33 cellular contexts compared by ENCODE assay signal in genomic region chr19:47413941-47414340, GRCh38. TPM values are rescaled to one million over a fixed set of nuclear protein-coding genes. Genes with fewer than 3 reads are reported as not detected.
"Had no signal": no experiment of that assay in that cellular context is flagged by ENCODE, and none has a peak within 500 bp of the region (broad histone marks: within the 10 kb centered on the region; RNA-seq: fewer than 3 reads in every experiment).

No MANE protein-coding gene starts in this region.

- H3K36me3 ChIP-seq: adrenal gland, breast epithelium, colonic mucosa had no signal

- H3K4me1 ChIP-seq: adrenal gland, body of pancreas, breast epithelium, colonic mucosa had no signal

- H3K9me3 ChIP-seq: adrenal gland, body of pancreas, breast epithelium, colonic mucosa had no signal

- H3K9me3 Mint-ChIP-seq: activated B cell treated with CpG ODN at 0.5 μM for 24 hours; activated CD8-positive, alpha-beta T cell treated with anti-CD3 and anti-CD28 coated beads for 36 hours; activated naive CD4-positive, alpha-beta T cell treated with anti-CD3 and anti-CD28 coated beads, Interleukin-2, amount 50 U/mL, for 24 hours; activated naive CD8-positive, alpha-beta T cell treated with anti-CD3 and anti-CD28 coated beads for 36 hours; activated naive CD8-positive, alpha-beta T cell treated with anti-CD3 and anti-CD28 coated beads, Interleukin-2, amount 50 U/mL, for 24 hours; activated T-cell treated with anti-CD3 and anti-CD28 coated beads, Interleukin-2, amount 50 U/mL, for 4 hours; activated T-helper 17 cell treated with anti-CD3 and anti-CD28 coated beads, Interleukin-2, amount 50 U/mL, for 72 hours; T-helper 2 cell treated with Interferon-gamma antibody and Interleukin-4, amounts not matched to agents 5 μg/mL and 100 μg/mL, for 36 hours had no signal

- H3K27ac Mint-ChIP-seq: activated B cell treated with CpG ODN at 0.5 μM for 24 hours; activated CD8-positive, alpha-beta T cell treated with anti-CD3 and anti-CD28 coated beads for 36 hours; activated naive CD4-positive, alpha-beta T cell treated with anti-CD3 and anti-CD28 coated beads, Interleukin-2, amount 50 U/mL, for 24 hours; activated naive CD8-positive, alpha-beta T cell treated with anti-CD3 and anti-CD28 coated beads for 36 hours; activated naive CD8-positive, alpha-beta T cell treated with anti-CD3 and anti-CD28 coated beads, Interleukin-2, amount 50 U/mL, for 24 hours; activated T-helper 17 cell treated with anti-CD3 and anti-CD28 coated beads, Interleukin-2, amount 50 U/mL, for 72 hours; T-helper 17 cell; T-helper 2 cell treated with Interferon-gamma antibody and Interleukin-4, amounts not matched to agents 5 μg/mL and 100 μg/mL, for 36 hours had no signal

- DNase-seq: activated B cell treated with CpG ODN at 0.5 μM for 24 hours; activated CD4-positive, alpha-beta T cell treated with anti-CD3 and anti-CD28 coated beads for 48 hours; activated CD4-positive, alpha-beta T cell treated with anti-CD3 and anti-CD28 coated beads, Interleukin-2, amount 50 U/mL, for 1 hour; activated CD4-positive, alpha-beta T cell treated with anti-CD3 and anti-CD28 coated beads, Interleukin-2, amount 50 U/mL, for 48 hours; activated CD8-positive, alpha-beta memory T cell treated with anti-CD3 and anti-CD28 coated beads for 24 hours; activated CD8-positive, alpha-beta T cell treated with anti-CD3 and anti-CD28 coated beads for 36 hours; activated effector memory CD4-positive, alpha-beta T cell treated with Interleukin-2 at 50 U/mL for 16 hours; activated gamma-delta T cell treated with Interleukin-2 at 50 U/mL for 16 hours; activated naive CD4-positive, alpha-beta T cell treated with Interleukin-2 at 50 U/mL for 16 hours; activated naive CD8-positive, alpha-beta T cell treated with anti-CD3 and anti-CD28 coated beads for 36 hours; activated naive CD8-positive, alpha-beta T cell treated with anti-CD3 and anti-CD28 coated beads, Interleukin-2, amount 50 U/mL, for 24 hours; activated T-cell treated with anti-CD3 and anti-CD28 coated beads, Interleukin-2, amount 50 U/mL, for 4 hours; aorta; central memory CD4-positive, alpha-beta T cell; cerebellar nuclear complex; colonic mucosa; effector CD8-positive, alpha-beta T cell; foreskin fibroblast; T-helper 1 cell; T-helper 17 cell; T1000 had no signal

- H3K4me3 ChIP-seq: adrenal gland, body of pancreas, breast epithelium, cardiac muscle cell, colonic mucosa had no signal

- H3K27ac ChIP-seq: adrenal gland, body of pancreas, breast epithelium, cardiac muscle cell, colonic mucosa, WERI-Rb-1 had no signal

- H3K4me3 Mint-ChIP-seq: activated B cell treated with CpG ODN at 0.5 μM for 24 hours; activated CD8-positive, alpha-beta T cell treated with anti-CD3 and anti-CD28 coated beads for 36 hours; activated naive CD4-positive, alpha-beta T cell treated with anti-CD3 and anti-CD28 coated beads, Interleukin-2, amount 50 U/mL, for 24 hours; activated naive CD8-positive, alpha-beta T cell treated with anti-CD3 and anti-CD28 coated beads for 36 hours; activated naive CD8-positive, alpha-beta T cell treated with anti-CD3 and anti-CD28 coated beads, Interleukin-2, amount 50 U/mL, for 24 hours; activated T-cell treated with anti-CD3 and anti-CD28 coated beads, Interleukin-2, amount 50 U/mL, for 4 hours; activated T-helper 17 cell treated with anti-CD3 and anti-CD28 coated beads, Interleukin-2, amount 50 U/mL, for 72 hours; T-helper 17 cell; T-helper 2 cell treated with Interferon-gamma antibody and Interleukin-4, amounts not matched to agents 5 μg/mL and 100 μg/mL, for 36 hours had no signal

- FAIRE-seq: frontal cortex had no signal

- H3K36me3 Mint-ChIP-seq: activated naive CD4-positive, alpha-beta T cell treated with anti-CD3 and anti-CD28 coated beads, Interleukin-2, amount 50 U/mL, for 24 hours; activated naive CD8-positive, alpha-beta T cell treated with anti-CD3 and anti-CD28 coated beads for 36 hours had no signal

- ATAC-seq: activated CD4-positive, CD25-positive, alpha-beta regulatory T cell treated with anti-CD3 and anti-CD28 coated beads, Interleukin-2, amount 50 U/mL, for 24 hours; activated CD8-positive, alpha-beta T cell treated with anti-CD3 and anti-CD28 coated beads for 36 hours; activated naive CD8-positive, alpha-beta T cell treated with anti-CD3 and anti-CD28 coated beads, Interleukin-2, amount 50 U/mL, for 24 hours; activated T-cell treated with anti-CD3 and anti-CD28 coated beads, Interleukin-2, amount 50 U/mL, for 4 hours; activated T-helper 17 cell treated with anti-CD3 and anti-CD28 coated beads, Interleukin-2, amount 50 U/mL, for 72 hours; body of pancreas; T-helper 17 cell had no signal

RNA-seq across cellular contexts. Expression of gene MEIS3, which starts 5.4 kb away (rescaled TPM):
- total RNA-seq: activated B cell treated with CpG ODN at 0.5 μM for 24 hours; activated CD8-positive, alpha-beta T cell treated with anti-CD3 and anti-CD28 coated beads for 36 hours; activated naive CD8-positive, alpha-beta T cell treated with anti-CD3 and anti-CD28 coated beads for 36 hours had no signal

RNA-seq across cellular contexts. Expression of gene SLC8A2, which starts 57.8 kb away (rescaled TPM):
- total RNA-seq: activated B cell treated with CpG ODN at 0.5 μM for 24 hours, dermis microvascular lymphatic vessel endothelial cell, epithelial cell of proximal tubule, T-helper 17 cell had no signal
- polyA plus RNA-seq: aorta had no signal
